Comparison of ENCODE assay signal across 8 cellular contexts in genomic region chr7:149195180-149196150, GRCh38. TPM values are rescaled to one million over a fixed set of nuclear protein-coding genes. Genes with fewer than 3 reads are reported as not detected.
DNase-seq lines count a peak whose midpoint lies in the region; TF ChIP-seq lines count a peak whose summit lies in the region.

TSS of gene ZNF282 (plus strand) at chr7:149195546. CDS start at chr7:149195590, 44 bp downstream.

- in situ Hi-C loops in HAP-1 (cut with MboI; ENCODE audit: low sequenced_read_pairs): no loop called here

- H3K36me3 Mint-ChIP-seq in activated naive CD4-positive, alpha-beta T cell treated with anti-CD3 and anti-CD28 coated beads, Interleukin-2, amount 10 ng/mL, durations not matched to agents 7 days and 5 days: peaks cover 25% of the 10 kb centered on the region

- intact Hi-C loops in testis (cut with DNase I; ENCODE audit: low total_unique reads): no loop called here

- no peaks in the 10 kb centered on the region for H3K27me3 ChIP-seq in HAP-1 (ENCODE audit: low read depth)
- no peaks in the 10 kb centered on the region for H3K27me3 ChIP-seq in MG63
- H3K27me3 ChIP-seq in testis: no peaks in the 10 kb centered on the region

- H3K9me3 Mint-ChIP-seq in activated naive CD4-positive, alpha-beta T cell treated with anti-CD3 and anti-CD28 coated beads, Interleukin-2, amount 10 ng/mL, durations not matched to agents 7 days and 5 days: no peaks in the 10 kb centered on the region

- DNase-seq in GM04503 (ENCODE audit: low read depth): peak; percentile 53
- peak; percentile 86 to 94 for DNase-seq in HAP-1 (ENCODE audit: low spot score in 2 of 2)
- DNase-seq in MG63: peak; percentile 91
- DNase-seq in SK-N-DZ (ENCODE audit: low spot score): peak; percentile 88
- peak; percentile 85 for DNase-seq in activated naive CD4-positive, alpha-beta T cell treated with anti-CD3 and anti-CD28 coated beads, Interleukin-2, amount 10 ng/mL, durations not matched to agents 7 days and 5 days
- peak; percentile 91 for DNase-seq in globus pallidus (ENCODE audit: low spot score)
- DNase-seq in occipital lobe (lab: John Stamatoyannopoulos, UW): peak; percentile 86
- DNase-seq in testis: peak; percentile 90

- H3K4me3 ChIP-seq in HAP-1 (peak within 1 kb of the TSS; percentile 89), MG63 (peak within 1 kb of the TSS; percentile 75), testis (peak within 1 kb of the TSS; percentile 69 to 79)

- H3K36me3 ChIP-seq in HAP-1 (replicated peaks) (peaks cover 30% of the 10 kb centered on the region), MG63 (peaks cover 18% of the 10 kb centered on the region), testis (ENCODE audit: low read depth, missing control alignments) (no peaks in the 10 kb centered on the region)

- H3K9me3 ChIP-seq in HAP-1 (no peaks in the 10 kb centered on the region), MG63 (no peaks in the 10 kb centered on the region), testis (no peaks in the 10 kb centered on the region)

- H3K27me3 Mint-ChIP-seq in activated naive CD4-positive, alpha-beta T cell treated with anti-CD3 and anti-CD28 coated beads, Interleukin-2, amount 10 ng/mL, durations not matched to agents 7 days and 5 days: peaks cover 12% of the 10 kb centered on the region

- TF ChIP-seq CTCF in testis (IDR thresholded peaks at IDR 0.05): peak in 2 of 3 experiments; percentile 40 to 54

- no peak for TF ChIP-seq POLR2A in testis (IDR thresholded peaks at IDR 0.05)

- WGBS in testis, 2 donors: 0% methylated on average over 2 to 23 of the region's 97 CpGs

- H3K27ac ChIP-seq in testis: peak within 1 kb of the TSS; percentile 58 to 86

- peak within 1 kb of the TSS; percentile 82 for H3K4me3 Mint-ChIP-seq in activated naive CD4-positive, alpha-beta T cell treated with anti-CD3 and anti-CD28 coated beads, Interleukin-2, amount 10 ng/mL, durations not matched to agents 7 days and 5 days

- peaks cover 48% of the 10 kb centered on the region for H3K4me1 Mint-ChIP-seq in activated naive CD4-positive, alpha-beta T cell treated with anti-CD3 and anti-CD28 coated beads, Interleukin-2, amount 10 ng/mL, durations not matched to agents 7 days and 5 days

- H3K4me1 ChIP-seq in HAP-1 (peaks cover 7% of the 10 kb centered on the region), testis (peaks cover 9% of the 10 kb centered on the region)

- CTCF ChIA-PET in activated naive CD4-positive, alpha-beta T cell treated with anti-CD3 and anti-CD28 coated beads, Interleukin-2, amount 10 ng/mL, durations not matched to agents 7 days and 5 days (lab: Charles Lee): interaction anchor here (0.5 to 2.1 kb wide), 12 partner anchors 13 to 430 kb away, joined by 3 to 7 read pairs (median 5); partner anchors contain the start of genes ZNF398 and ZNF783

- peak within 1 kb of the TSS; percentile 79 for H3K27ac Mint-ChIP-seq in activated naive CD4-positive, alpha-beta T cell treated with anti-CD3 and anti-CD28 coated beads, Interleukin-2, amount 10 ng/mL, durations not matched to agents 7 days and 5 days

RNA-seq across cellular contexts. Expression of gene ZNF282, which starts in this region (rescaled TPM):
- total RNA-seq in MG63 (2014; rRNA removed; shearing (Covaris generic); ENCODE audit: low replicate concordance): 9.1 and 10.8 TPM in 2 replicates
- 15.7 and 20.7 TPM in 2 replicates for polyA plus RNA-seq in SK-N-DZ (2014; cell fraction: cytosol; rRNA removed)
- 17.6 and 21.2 TPM in 2 replicates for polyA plus RNA-seq in SK-N-DZ (2014; cell fraction: nucleus; rRNA removed)
- total RNA-seq in occipital lobe: 25.7 TPM
- 10 to 100 TPM; 12.2 to 17.6 TPM for total RNA-seq in testis
- polyA plus RNA-seq in testis (ENCODE audit: insufficient read depth, low read depth, low replicate concordance): 9.6 TPM

Comparison
In these comparisons a context has a peak if more than half of its experiments do, and no peak if none do; other contexts are left out.
1. Peak in every context shown above with its lines: DNase-seq, H3K4me3 ChIP-seq and H3K27ac ChIP-seq.